In the genomic region with DNA sequence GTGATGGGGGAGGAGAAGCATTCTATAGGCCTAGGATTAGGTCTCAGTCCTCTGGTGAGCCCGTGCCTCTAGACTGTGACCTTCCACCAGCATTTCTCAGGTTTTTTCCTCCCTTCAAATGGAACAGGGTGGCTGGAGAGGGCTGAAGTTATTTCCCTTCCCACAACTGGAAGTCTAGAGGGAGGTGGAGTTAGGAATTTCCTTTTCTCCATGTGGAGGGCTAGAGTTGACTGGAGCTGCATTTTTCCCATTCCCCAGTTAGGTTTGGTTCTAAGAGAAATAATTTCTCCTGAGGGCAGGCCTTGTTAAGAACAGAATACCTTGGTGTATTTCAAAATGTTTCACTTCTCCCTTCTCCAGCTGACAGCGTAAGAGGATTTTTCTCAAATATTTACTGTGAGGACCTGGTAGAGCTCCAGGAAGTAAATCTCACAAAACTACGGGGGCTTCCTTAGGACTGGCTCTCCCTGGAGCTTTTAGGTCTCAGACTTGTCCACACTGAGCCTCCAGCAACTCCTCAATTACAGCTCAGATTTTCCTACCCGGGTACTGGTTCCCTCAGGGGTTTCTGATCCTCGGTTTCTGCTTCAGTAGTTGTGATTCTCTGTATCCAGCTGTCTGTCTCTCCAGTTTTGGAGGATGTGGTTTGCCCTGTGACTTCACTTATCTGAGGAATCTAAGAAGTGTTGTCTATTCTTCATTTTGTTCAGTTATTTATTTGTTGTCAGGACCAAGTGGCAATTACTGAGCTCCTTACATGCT, we compare ENCODE assay signal across 8 cellular contexts. TPM values are rescaled to one million over a fixed set of nuclear protein-coding genes. Genes with fewer than 3 reads are reported as not detected.
DNase-seq lines count a peak whose midpoint lies in the region; ATAC-seq and TF ChIP-seq lines count a peak whose summit lies in the region.

No MANE protein-coding gene starts in this region.

- DNase-seq in NT2/D1 (ENCODE audit: low read depth, low spot score) (peak; percentile 46), dorsolateral prefrontal cortex (no peak), osteoblast (ENCODE audit: insufficient read length, low spot score, missing footprints) (no peak), medulla oblongata (ENCODE audit: extremely low spot score) (no peak), posterior vena cava (ENCODE audit: low spot score) (no peak)

- peaks cover 23% of the 10 kb centered on the region for H3K9me3 ChIP-seq in NT2/D1 (ENCODE audit: insufficient read depth, low read length)
- H3K9me3 ChIP-seq in osteoblast (ENCODE audit: low read depth, low read length): no peaks in the 10 kb centered on the region

- peak overlapping the region; percentile 78 for H3K4me2 ChIP-seq in osteoblast (ENCODE audit: insufficient read depth, low read length)

- ATAC-seq in GM18502 (IDR thresholded peaks at IDR 0.05; ENCODE audit: poor library complexity, unreplicated experiment): peak; percentile 75
- no peak for ATAC-seq in GM21786 (IDR thresholded peaks at IDR 0.05; ENCODE audit: unreplicated experiment)
- ATAC-seq in GM19395 (IDR thresholded peaks at IDR 0.05; ENCODE audit: unreplicated experiment): no peak

- peak overlapping the region in 45 of 59 donors; percentile 6 to 79 (median 44) for H3K27ac ChIP-seq in dorsolateral prefrontal cortex
- peak overlapping the region; percentile 87 for H3K27ac ChIP-seq in osteoblast (ENCODE audit: low read depth, low read length)

- no peak for TF ChIP-seq CTCF in dorsolateral prefrontal cortex (IDR thresholded peaks at IDR 0.05 in 54 of 56, conservative IDR thresholded peaks at IDR 0.05 in 2 of 56; ENCODE audit: low read depth in 1 of 56, partially characterized antibody in 56 of 56)
- no peak for TF ChIP-seq CTCF in osteoblast (IDR thresholded peaks at IDR 0.05; ENCODE audit: extremely low read depth, low read depth, low read length)

- H3K4me3 ChIP-seq in NT2/D1 (ENCODE audit: insufficient read length, low read depth) (no peak overlapping the region), dorsolateral prefrontal cortex (peak overlapping the region in 1 of 59 donors; percentile 8), osteoblast (ENCODE audit: insufficient read depth, low read length) (peak overlapping the region; percentile 52)

- H3K27me3 ChIP-seq in NT2/D1 (ENCODE audit: insufficient read depth, insufficient read length) (no peaks in the 10 kb centered on the region), dorsolateral prefrontal cortex (no peaks in the 10 kb centered on the region), osteoblast (ENCODE audit: insufficient read depth, low read length) (no peaks in the 10 kb centered on the region)

- H3K4me1 ChIP-seq in NT2/D1 (ENCODE audit: insufficient read depth, insufficient read length): no peaks in the 10 kb centered on the region
- peaks cover 19% of the 10 kb centered on the region for H3K4me1 ChIP-seq in osteoblast (ENCODE audit: insufficient read depth, low read length)

- peaks cover 97% of the 10 kb centered on the region for H3K79me2 ChIP-seq in osteoblast (ENCODE audit: insufficient read depth, low read length)

- peaks cover 7% of the 10 kb centered on the region for H4K20me1 ChIP-seq in osteoblast (ENCODE audit: insufficient read depth, low read length)

- intact Hi-C loops in dorsolateral prefrontal cortex (cut with DNase I): no loop called here
- intact Hi-C loops in posterior vena cava (cut with DNase I): no loop called here

- no peaks in the 10 kb centered on the region for H3K36me3 ChIP-seq in NT2/D1 (ENCODE audit: insufficient read depth, insufficient read length, low read length)
- H3K36me3 ChIP-seq in osteoblast (ENCODE audit: insufficient read depth, low read length): no peaks in the 10 kb centered on the region

- H2AFZ ChIP-seq in osteoblast (ENCODE audit: low read length): peak overlapping the region; percentile 37

- peak overlapping the region; percentile 56 for H3K9ac ChIP-seq in NT2/D1 (ENCODE audit: insufficient read length, low read depth)

RNA-seq across cellular contexts. Expression of gene REEP3, which starts 6.0 kb away (rescaled TPM):
- total RNA-seq in dorsolateral prefrontal cortex: 100 to 1,000 TPM in 1 of 120 experiments, 10 to 100 TPM in 119; 11.4 to 104 (median 32.6) TPM
- 66.6 and 71.3 TPM in 2 replicates for total RNA-seq in osteoblast
- total RNA-seq in posterior vena cava: 10 to 100 TPM; 57.0 to 67.2 TPM

RNA-seq across cellular contexts. Expression of gene JMJD1C, which starts 49.4 kb away (rescaled TPM):
- 100 to 1,000 TPM in 85 of 120 experiments, 10 to 100 TPM in 35; 80.5 to 152 (median 104) TPM for total RNA-seq in dorsolateral prefrontal cortex
- 92.6 and 105 TPM in 2 replicates for total RNA-seq in osteoblast
- 10 to 100 TPM; 84.1 to 91.1 TPM for total RNA-seq in posterior vena cava
